8 cellular contexts compared by ENCODE assay signal in the genomic region with DNA sequence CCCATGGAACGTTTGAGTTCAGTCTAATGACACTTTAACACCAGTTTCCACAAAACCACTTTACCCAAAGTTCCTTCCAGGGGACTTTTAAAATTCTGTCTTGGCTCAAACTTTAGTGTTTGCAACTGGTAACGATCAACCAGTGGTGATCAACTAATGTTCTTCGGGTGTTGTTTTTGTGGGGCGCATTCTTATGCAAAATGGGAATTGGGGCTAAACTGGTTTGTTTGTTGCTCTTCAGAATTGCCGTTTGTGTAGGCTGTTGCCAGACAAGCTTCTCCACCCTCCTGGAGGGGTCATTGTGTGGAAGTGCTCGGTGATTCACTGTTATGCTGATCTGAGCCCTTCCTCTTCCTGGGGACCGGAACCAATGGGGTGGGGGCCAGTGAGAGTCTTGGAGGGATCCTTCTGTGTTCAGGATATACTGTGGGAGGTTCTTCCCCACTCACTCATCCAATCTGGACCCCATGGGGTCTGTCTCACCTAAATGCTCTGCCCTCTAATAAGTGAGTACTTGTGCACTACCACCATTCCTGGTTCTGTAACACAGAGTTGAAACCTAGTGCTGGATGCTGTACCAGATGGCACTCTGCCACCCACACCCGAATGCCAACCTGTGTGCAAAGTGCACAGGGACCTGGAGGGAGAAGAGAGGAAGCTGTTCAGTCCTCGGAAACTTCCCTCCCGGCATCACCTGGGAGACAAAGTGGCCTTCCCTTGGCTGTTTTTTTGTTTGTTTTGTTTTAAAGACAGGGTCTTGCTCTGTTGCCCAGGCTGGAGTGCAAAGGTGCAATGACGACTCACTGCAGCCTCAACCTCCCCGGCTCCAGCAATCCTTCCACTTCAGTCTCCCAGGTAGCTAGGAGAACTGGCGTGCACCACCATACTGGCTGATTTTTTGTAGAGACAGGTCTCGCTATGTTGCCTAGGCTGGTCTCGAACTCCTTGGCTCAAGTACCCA. TPM values are rescaled to one million over a fixed set of nuclear protein-coding genes. Genes with fewer than 3 reads are reported as not detected.
DNase-seq lines count a peak whose midpoint lies in the region; ATAC-seq lines count a peak whose summit lies in the region.

No MANE protein-coding gene starts in this region.

- DNase-seq in stimulated activated naive CD4-positive, alpha-beta T cell treated with Interleukin-2 at 50 U/mL for 16 hours (lab: John Stamatoyannopoulos, UW), result peak; percentile 44
- no peak for DNase-seq in stimulated activated naive CD4-positive, alpha-beta T cell (lab: John Stamatoyannopoulos, UW)
- DNase-seq in activated CD8-positive, alpha-beta memory T cell treated with anti-CD3 and anti-CD28 coated beads, Interleukin-2, amount 50 U/mL, for 48 hours, result peak; percentile 61
- DNase-seq in NCI-H446 (lab: John Stamatoyannopoulos, UW), result no peak
- DNase-seq in H4 (ENCODE audit: low spot score), result no peak

- WGBS in thymus, result 82% methylated on average over 15 of the region's 15 CpGs

- H3K4me1 ChIP-seq in iPS-20b (ENCODE audit: insufficient read depth, low read length) (peaks cover 40% of the 10 kb centered on the region), thymus (ENCODE audit: control insufficient read depth, insufficient read depth, low read length) (peaks cover 21% of the 10 kb centered on the region)

- peaks cover 18% of the 10 kb centered on the region for H3K27me3 ChIP-seq in iPS-20b (ENCODE audit: insufficient read depth, low read length)
- H3K27me3 ChIP-seq in thymus (ENCODE audit: control insufficient read depth, insufficient read depth), result peaks cover 13% of the 10 kb centered on the region

- peak overlapping the region; percentile 97 for H3K9ac ChIP-seq in iPS-20b (ENCODE audit: low read depth, low read length)

- peak overlapping the region; percentile 98 for H3K4me3 ChIP-seq in iPS-20b (ENCODE audit: low read length)
- H3K4me3 ChIP-seq in thymus (ENCODE audit: low read length), result no peak overlapping the region

- no peaks in the 10 kb centered on the region for H3K9me3 ChIP-seq in iPS-20b (ENCODE audit: insufficient read depth, low read depth, low read length)
- H3K9me3 ChIP-seq in thymus (ENCODE audit: control insufficient read depth), result no peaks in the 10 kb centered on the region

- H3K27ac ChIP-seq in iPS-20b (ENCODE audit: low read length), result peak overlapping the region; percentile 92
- peak overlapping the region; percentile 5 for H3K27ac ChIP-seq in thymus (ENCODE audit: low read depth)

- ATAC-seq in HG02678 (IDR thresholded peaks at IDR 0.05; ENCODE audit: unreplicated experiment), result no peak

- H3K36me3 ChIP-seq in iPS-20b (ENCODE audit: insufficient read depth, low read depth, low read length) (no peaks in the 10 kb centered on the region; the same call in 1 of the 2 replicates), thymus (ENCODE audit: control insufficient read depth, insufficient read depth) (no peaks in the 10 kb centered on the region)

RNA-seq across cellular contexts. Expression of gene NFE2L3, which starts 2.1 kb away (rescaled TPM):
- polyA plus RNA-seq in thymus, result 12.0 TPM
- total RNA-seq in H4 (2014; rRNA removed; shearing (Covaris generic)), result 34.1 and 34.9 TPM in 2 replicates

RNA-seq across cellular contexts. Expression of gene HNRNPA2B1, which starts 46.4 kb away (rescaled TPM):
- 767 TPM for polyA plus RNA-seq in thymus
- 178 and 335 TPM in 2 replicates for total RNA-seq in H4 (2014; rRNA removed; shearing (Covaris generic))

RNA-seq across cellular contexts. Expression of gene CBX3, which starts 47.4 kb away (rescaled TPM):
- polyA plus RNA-seq in thymus, result 233 TPM
- 516 and 552 TPM in 2 replicates for total RNA-seq in H4 (2014; rRNA removed; shearing (Covaris generic))

Comparison
In these comparisons a context has a peak if more than half of its experiments do, and no peak if none do; other contexts are left out.
1. DNase-seq: peak in stimulated activated naive CD4-positive, alpha-beta T cell treated with Interleukin-2 at 50 U/mL for 16 hours (single experiment) and activated CD8-positive, alpha-beta memory T cell treated with anti-CD3 and anti-CD28 coated beads, Interleukin-2, amount 50 U/mL, for 48 hours (single experiment); none in stimulated activated naive CD4-positive, alpha-beta T cell (0 of 6), NCI-H446 (0 of 2) and H4 (single experiment).